In the genomic region with DNA sequence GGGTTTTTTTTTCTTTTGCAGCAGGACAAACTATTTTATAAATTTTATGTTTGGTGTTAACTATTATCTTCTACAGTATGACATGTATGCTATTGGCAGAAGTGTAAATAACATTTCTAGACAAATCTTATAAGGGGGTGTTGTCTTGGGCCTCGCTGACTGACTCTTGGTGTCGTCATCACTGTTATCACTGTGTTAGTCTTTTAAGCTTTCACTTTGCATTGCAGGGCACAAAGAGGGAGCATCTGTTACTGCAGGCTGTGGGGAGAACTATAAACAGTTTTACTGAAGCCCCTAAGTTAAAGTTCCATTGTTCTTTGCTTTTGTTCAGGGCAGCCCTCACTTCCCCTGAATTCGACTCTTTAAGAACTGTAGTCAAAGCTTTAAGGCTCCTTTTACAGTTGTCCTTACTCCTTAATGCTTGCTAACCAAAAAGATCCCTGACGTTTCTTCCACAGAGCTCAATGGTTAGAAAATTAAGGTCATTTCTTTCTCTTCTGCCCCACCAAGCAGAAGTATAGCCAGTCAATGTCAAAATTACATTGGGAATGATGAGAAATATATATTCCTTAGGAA, we compare ENCODE assay signal across 1 cellular context.
TF ChIP-seq lines count a peak whose summit lies in the region.

No MANE protein-coding gene starts in this region.

TF ChIP-seq in SK-N-SH, 30 proteins besides CTCF, POLR2A, EP300 and RAD21 (continued from another document):
- TF ChIP-seq USF2 (IDR thresholded peaks at IDR 0.05; ENCODE audit: borderline replicate concordance, low read depth, low read length) = no peak
